ENCODE assay signal across 14 cellular contexts in the genomic region with DNA sequence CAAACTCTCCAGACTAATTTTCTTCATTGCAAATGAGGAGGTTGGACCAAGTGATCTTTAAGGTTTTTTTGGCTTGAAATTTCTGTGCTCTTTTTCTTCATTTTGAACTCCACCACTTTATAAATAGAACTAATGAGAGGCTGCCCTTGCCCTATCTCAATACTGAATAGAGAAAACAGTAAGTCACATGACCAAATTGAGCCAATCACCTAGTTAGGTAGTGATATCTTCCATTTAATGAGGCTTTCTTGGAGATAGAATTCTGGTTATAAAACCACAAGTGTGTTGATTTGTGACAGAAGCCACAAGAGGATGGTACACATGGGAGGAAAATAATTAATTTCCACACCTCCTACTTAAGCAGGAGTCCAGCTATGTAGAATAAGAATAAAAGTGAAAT.
"Had no signal": no experiment of that assay in that cellular context is flagged by ENCODE, and none has a peak within 500 bp of the region (broad histone marks: within the 10 kb centered on the region; RNA-seq: fewer than 3 reads in every experiment).

No MANE protein-coding gene starts in this region.

- H3K27ac ChIP-seq: gastrocnemius medialis, heart left ventricle, ovary, suprapubic skin had no signal

- H3K27me3 ChIP-seq: gastrocnemius medialis, heart left ventricle, ovary, suprapubic skin had no signal

- H3K9me3 ChIP-seq: gastrocnemius medialis, heart left ventricle, ovary, suprapubic skin had no signal

- ATAC-seq: activated naive CD8-positive, alpha-beta T cell treated with anti-CD3 and anti-CD28 coated beads, Interleukin-2, amount 50 U/mL, for 24 hours; activated T-helper 17 cell treated with anti-CD3 and anti-CD28 coated beads, Interleukin-2, amount 50 U/mL, for 72 hours; gastrocnemius medialis; heart left ventricle; sciatic nerve had no signal

- H3K4me1 ChIP-seq: gastrocnemius medialis, suprapubic skin had no signal

- H3K36me3 ChIP-seq: gastrocnemius medialis, heart left ventricle, ovary, suprapubic skin had no signal

- DNase-seq: activated CD4-positive, alpha-beta T cell treated with anti-CD3 and anti-CD28 coated beads, Interleukin-2, amount 10 ng/mL, durations not matched to agents 7 days and 5 days; activated naive CD4-positive, alpha-beta T cell treated with anti-CD3 and anti-CD28 coated beads for 36 hours; activated naive CD8-positive, alpha-beta T cell treated with anti-CD3 and anti-CD28 coated beads, Interleukin-2, amount 50 U/mL, for 24 hours; aorta; dermis blood vessel endothelial cell; endodermal cell; gastrocnemius medialis; heart left ventricle; immature natural killer cell; ovary; trophoblast cell had no signal

- H3K4me3 ChIP-seq: gastrocnemius medialis, heart left ventricle, ovary, suprapubic skin had no signal
